In genomic region chr6:111339294-111339693, GRCh38 we compare ENCODE assay signal across 13 cellular contexts.
A peak's percentile ranks its signal among the peaks of the same experiment; 100 is the strongest.
DNase-seq lines count a peak whose midpoint lies in the region; ATAC-seq and TF ChIP-seq lines count a peak whose summit lies in the region.
"Had no signal": no experiment of that assay in that cellular context is flagged by ENCODE, and none has a peak within 500 bp of the region (broad histone marks: within the 10 kb centered on the region; RNA-seq: fewer than 3 reads in every experiment).

No MANE protein-coding gene starts in this region.

- ATAC-seq in GM18508 (IDR thresholded peaks at IDR 0.05; ENCODE audit: insufficient read depth, unreplicated experiment) (peak; percentile 21), GM19395 (IDR thresholded peaks at IDR 0.05; ENCODE audit: unreplicated experiment) (peak; percentile 59), HG02678 (IDR thresholded peaks at IDR 0.05; ENCODE audit: unreplicated experiment) (peak; percentile 28), HG03432 (IDR thresholded peaks at IDR 0.05; ENCODE audit: unreplicated experiment) (peak; percentile 44), HG03521 (IDR thresholded peaks at IDR 0.05; ENCODE audit: unreplicated experiment) (no peak)

- no peaks in the 10 kb centered on the region for H3F3A ChIP-seq in PC-9 (ENCODE audit: insufficient read depth, low read depth)

- TF ChIP-seq CTCF in PC-9 (conservative IDR thresholded peaks at IDR 0.05): no peak

- H3K79me2 ChIP-seq in PC-9 (ENCODE audit: low read depth): no peaks in the 10 kb centered on the region

- DNase-seq in GM19240 (ENCODE audit: insufficient read length, low spot score) (no peak), HCEC 1CT (no peak), PC-9 (no peak)
- DNase-seq: H9; islet precursor cell; NCI-H1436; stimulated activated CD4-positive, alpha-beta T cell treated with anti-CD3 and anti-CD28 coated beads, Interleukin-1b, Interleukin-23, amount 100 ng/mL, for 48 hours; WERI-Rb-1 had no signal

- BruUV-seq in PC-9 (replicated peaks; lab: Mats Ljungman, UMichigan): no TSS peak

- H3K9me2 ChIP-seq in PC-9 (ENCODE audit: insufficient read depth): no peaks in the 10 kb centered on the region

- H4K20me1 ChIP-seq in PC-9 (ENCODE audit: insufficient read depth): no peaks in the 10 kb centered on the region

- CTCF ChIA-PET in PC-9 (lab: Charles Lee): no interaction called here

- H3K9me3 ChIP-seq in PC-9 (ENCODE audit: insufficient read depth, low read depth): no peaks in the 10 kb centered on the region

- H3K4me1 ChIP-seq in PC-9 (replicated peaks; ENCODE audit: insufficient read depth): no peaks in the 10 kb centered on the region

- no peak overlapping the region for H3K4me3 ChIP-seq in PC-9

- no peak overlapping the region for H3K4me2 ChIP-seq in PC-9

- H3K36me3 ChIP-seq in PC-9 (ENCODE audit: low read depth): no peaks in the 10 kb centered on the region; the same call in 1 of the 2 replicates

- no peak overlapping the region for H3K27ac ChIP-seq in PC-9
- H3K27ac ChIP-seq: WERI-Rb-1 had no signal

- intact Hi-C loops in PC-9 (cut with micrococcal nuclease; ENCODE audit: unreplicated experiment): no loop called here

- POLR2A ChIA-PET in PC-9 (lab: Charles Lee; ENCODE audit: unreplicated experiment): no interaction called here

- H2AFZ ChIP-seq in PC-9: no peak overlapping the region

- H3K27me3 ChIP-seq in PC-9 (ENCODE audit: insufficient read depth, low read depth): no peaks in the 10 kb centered on the region
